Comparison of ENCODE assay signal across 38 cellular contexts in the genomic region with DNA sequence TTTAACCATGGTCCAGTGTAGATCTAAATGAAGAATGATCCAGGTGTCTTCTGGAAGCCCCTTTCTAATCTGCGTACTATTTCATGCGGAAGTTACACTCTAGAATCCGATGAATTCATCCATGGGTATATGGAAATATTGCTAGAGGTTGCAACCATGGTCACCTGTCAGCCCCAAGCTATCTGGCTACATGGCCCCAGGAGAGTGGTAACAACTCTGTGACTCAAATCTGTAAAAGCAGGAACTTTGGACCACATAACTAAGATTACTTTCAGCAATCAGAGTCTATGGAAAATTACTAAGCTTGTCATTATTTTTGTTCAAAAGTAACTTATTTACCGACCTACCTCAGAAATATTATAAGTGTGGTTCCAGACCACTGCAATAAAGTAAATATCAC.
"Had no signal": no experiment of that assay in that cellular context is flagged by ENCODE, and none has a peak within 500 bp of the region (broad histone marks: within the 10 kb centered on the region; RNA-seq: fewer than 3 reads in every experiment).

No MANE protein-coding gene starts in this region.

- H3K27me3 Mint-ChIP-seq: activated naive CD4-positive, alpha-beta T cell treated with anti-CD3 and anti-CD28 coated beads, Interleukin-2, amount 10 ng/mL, durations not matched to agents 7 days and 5 days; activated naive CD4-positive, alpha-beta T cell treated with anti-CD3 and anti-CD28 coated beads, Interleukin-2, amount 50 U/mL, for 24 hours; activated naive CD8-positive, alpha-beta T cell; activated naive CD8-positive, alpha-beta T cell treated with anti-CD3 and anti-CD28 coated beads for 36 hours; activated naive CD8-positive, alpha-beta T cell treated with anti-CD3 and anti-CD28 coated beads, Interleukin-2, amount 10 ng/mL, durations not matched to agents 7 days and 5 days; activated naive CD8-positive, alpha-beta T cell treated with anti-CD3 and anti-CD28 coated beads, Interleukin-2, amount 50 U/mL, for 24 hours; activated T-helper 17 cell treated with anti-CD3 and anti-CD28 coated beads, Interleukin-2, amount 50 U/mL, for 72 hours; central memory CD8-positive, alpha-beta T cell had no signal

- FAIRE-seq: bronchial epithelial cell had no signal

- H3K4me3 ChIP-seq: adrenal gland, ascending aorta, body of pancreas, breast epithelium, cardiac muscle cell had no signal

- H3K4me1 Mint-ChIP-seq: activated naive CD8-positive, alpha-beta T cell treated with anti-CD3 and anti-CD28 coated beads for 36 hours; activated T-helper 17 cell treated with anti-CD3 and anti-CD28 coated beads, Interleukin-2, amount 50 U/mL, for 72 hours; brain; central memory CD8-positive, alpha-beta T cell had no signal

- ATAC-seq: activated naive CD4-positive, alpha-beta T cell treated with anti-CD3 and anti-CD28 coated beads, Interleukin-2, amount 50 U/mL, for 72 hours; activated naive CD8-positive, alpha-beta T cell treated with anti-CD3 and anti-CD28 coated beads, Interleukin-2, amount 50 U/mL, for 24 hours; activated T-cell treated with anti-CD3 and anti-CD28 coated beads, Interleukin-2, amount 50 U/mL, for 4 hours; activated T-cell treated with anti-CD3 and anti-CD28 coated beads, Interleukin-2, amount 50 U/mL, for 72 hours; activated T-helper 17 cell treated with anti-CD3 and anti-CD28 coated beads, Interleukin-2, amount 50 U/mL, for 72 hours; body of pancreas had no signal

- H3K36me3 ChIP-seq: adrenal gland, ascending aorta, brain microvascular endothelial cell, breast epithelium, cardiac muscle cell had no signal

- DNase-seq: activated effector memory CD4-positive, alpha-beta T cell treated with anti-CD3 and anti-CD28 coated beads, Interleukin-2, amount 50 U/mL, for 16 hours; activated effector memory CD4-positive, alpha-beta T cell treated with Interleukin-2 at 50 U/mL for 16 hours; activated gamma-delta T cell; activated gamma-delta T cell treated with Interleukin-2 at 50 U/mL for 16 hours; activated naive CD4-positive, alpha-beta T cell treated with anti-CD3 and anti-CD28 coated beads for 36 hours; activated naive CD4-positive, alpha-beta T cell treated with anti-CD3 and anti-CD28 coated beads, Interleukin-2, amount 10 ng/mL, durations not matched to agents 7 days and 5 days; activated naive CD4-positive, alpha-beta T cell treated with anti-CD3 and anti-CD28 coated beads, Interleukin-2, amount 50 U/mL, for 16 hours; activated naive CD4-positive, alpha-beta T cell treated with Interleukin-2 at 50 U/mL for 16 hours; activated naive CD8-positive, alpha-beta T cell treated with anti-CD3 and anti-CD28 coated beads for 36 hours; activated naive CD8-positive, alpha-beta T cell treated with anti-CD3 and anti-CD28 coated beads, Interleukin-2, amount 10 ng/mL, durations not matched to agents 7 days and 5 days; activated naive CD8-positive, alpha-beta T cell treated with anti-CD3 and anti-CD28 coated beads, Interleukin-2, amount 50 U/mL, for 24 hours; activated T-cell treated with anti-CD3 and anti-CD28 coated beads, Interleukin-2, amount 50 U/mL, for 1 hour; activated T-cell treated with anti-CD3 and anti-CD28 coated beads, Interleukin-2, amount 50 U/mL, for 24 hours; activated T-cell treated with anti-CD3 and anti-CD28 coated beads, Interleukin-2, amount 50 U/mL, for 4 hours; activated T-cell treated with anti-CD3 and anti-CD28 coated beads, Interleukin-2, amount 50 U/mL, for 48 hours; activated T-cell treated with anti-CD3 and anti-CD28 coated beads, Interleukin-2, amount 50 U/mL, for 72 hours; adrenal gland; amniotic stem cell; amygdala; anterior cingulate cortex; aorta; body of pancreas; brain microvascular endothelial cell; caudate nucleus; central memory CD4-positive, alpha-beta T cell; cerebellar nuclear complex had no signal

- H3K9me3 Mint-ChIP-seq: activated naive CD4-positive, alpha-beta T cell treated with anti-CD3 and anti-CD28 coated beads for 36 hours; activated naive CD4-positive, alpha-beta T cell treated with anti-CD3 and anti-CD28 coated beads, Interleukin-2, amount 10 ng/mL, durations not matched to agents 7 days and 5 days; activated naive CD4-positive, alpha-beta T cell treated with anti-CD3 and anti-CD28 coated beads, Interleukin-2, amount 50 U/mL, for 24 hours; activated naive CD4-positive, alpha-beta T cell treated with anti-CD3 and anti-CD28 coated beads, Interleukin-2, amount 50 U/mL, for 72 hours; activated naive CD8-positive, alpha-beta T cell treated with anti-CD3 and anti-CD28 coated beads for 36 hours; activated naive CD8-positive, alpha-beta T cell treated with anti-CD3 and anti-CD28 coated beads, Interleukin-2, amount 10 ng/mL, durations not matched to agents 7 days and 5 days; activated naive CD8-positive, alpha-beta T cell treated with anti-CD3 and anti-CD28 coated beads, Interleukin-2, amount 50 U/mL, for 24 hours; activated T-cell treated with anti-CD3 and anti-CD28 coated beads, Interleukin-2, amount 50 U/mL, for 24 hours; activated T-cell treated with anti-CD3 and anti-CD28 coated beads, Interleukin-2, amount 50 U/mL, for 4 hours; activated T-cell treated with anti-CD3 and anti-CD28 coated beads, Interleukin-2, amount 50 U/mL, for 72 hours; activated T-helper 1 cell treated with anti-CD3 and anti-CD28 coated beads, Interleukin-12 subunit alpha, Interleukin-12 subunit beta, Interleukin-2, Interleukin-4 antibody, amounts not matched to agents 30 ng/mL and 10 ng/mL and 1 ng/mL, durations not matched to agents 14 hours and 24 hours and 36 hours; activated T-helper 17 cell treated with anti-CD3 and anti-CD28 coated beads, Interleukin-2, amount 50 U/mL, for 72 hours; activated T-helper 2 cell treated with anti-CD3 and anti-CD28 coated beads, Interferon-gamma antibody, Interleukin-2, Interleukin-4, amounts not matched to agents 10 μg/mL and 5 μg/mL and 100 μg/mL, durations not matched to agents 14 hours and 24 hours and 36 hours; central memory CD8-positive, alpha-beta T cell had no signal

- H3K4me3 Mint-ChIP-seq: activated naive CD4-positive, alpha-beta T cell treated with anti-CD3 and anti-CD28 coated beads for 36 hours; activated naive CD4-positive, alpha-beta T cell treated with anti-CD3 and anti-CD28 coated beads, Interleukin-2, amount 10 ng/mL, durations not matched to agents 7 days and 5 days; activated naive CD4-positive, alpha-beta T cell treated with anti-CD3 and anti-CD28 coated beads, Interleukin-2, amount 50 U/mL, for 24 hours; activated naive CD8-positive, alpha-beta T cell; activated naive CD8-positive, alpha-beta T cell treated with anti-CD3 and anti-CD28 coated beads for 36 hours; activated naive CD8-positive, alpha-beta T cell treated with anti-CD3 and anti-CD28 coated beads, Interleukin-2, amount 10 ng/mL, durations not matched to agents 7 days and 5 days; activated naive CD8-positive, alpha-beta T cell treated with anti-CD3 and anti-CD28 coated beads, Interleukin-2, amount 50 U/mL, for 24 hours; activated T-cell treated with anti-CD3 and anti-CD28 coated beads, Interleukin-2, amount 50 U/mL, for 24 hours; activated T-cell treated with anti-CD3 and anti-CD28 coated beads, Interleukin-2, amount 50 U/mL, for 4 hours; activated T-cell treated with anti-CD3 and anti-CD28 coated beads, Interleukin-2, amount 50 U/mL, for 72 hours; activated T-helper 1 cell treated with anti-CD3 and anti-CD28 coated beads, Interleukin-12 subunit alpha, Interleukin-12 subunit beta, Interleukin-2, Interleukin-4 antibody, amounts not matched to agents 30 ng/mL and 10 ng/mL and 1 ng/mL, durations not matched to agents 14 hours and 24 hours and 36 hours; activated T-helper 17 cell treated with anti-CD3 and anti-CD28 coated beads, Interleukin-2, amount 50 U/mL, for 72 hours; brain; central memory CD8-positive, alpha-beta T cell had no signal

- H3K36me3 Mint-ChIP-seq: activated naive CD4-positive, alpha-beta T cell treated with anti-CD3 and anti-CD28 coated beads, Interleukin-2, amount 10 ng/mL, durations not matched to agents 7 days and 5 days; activated naive CD4-positive, alpha-beta T cell treated with anti-CD3 and anti-CD28 coated beads, Interleukin-2, amount 50 U/mL, for 24 hours; activated naive CD4-positive, alpha-beta T cell treated with anti-CD3 and anti-CD28 coated beads, Interleukin-2, amount 50 U/mL, for 72 hours; activated naive CD8-positive, alpha-beta T cell; activated naive CD8-positive, alpha-beta T cell treated with anti-CD3 and anti-CD28 coated beads for 36 hours; activated naive CD8-positive, alpha-beta T cell treated with anti-CD3 and anti-CD28 coated beads, Interleukin-2, amount 10 ng/mL, durations not matched to agents 7 days and 5 days; brain had no signal

- H3K9me3 ChIP-seq: adrenal gland, ascending aorta, body of pancreas, breast epithelium had no signal

- H3K4me1 ChIP-seq: adrenal gland, ascending aorta, body of pancreas, breast epithelium had no signal

- H3K27me3 ChIP-seq: ascending aorta, body of pancreas, brain microvascular endothelial cell, cardiac muscle cell had no signal

- H3K27ac Mint-ChIP-seq: activated naive CD4-positive, alpha-beta T cell treated with anti-CD3 and anti-CD28 coated beads for 36 hours; activated naive CD4-positive, alpha-beta T cell treated with anti-CD3 and anti-CD28 coated beads, Interleukin-2, amount 10 ng/mL, durations not matched to agents 7 days and 5 days; activated naive CD4-positive, alpha-beta T cell treated with anti-CD3 and anti-CD28 coated beads, Interleukin-2, amount 50 U/mL, for 24 hours; activated naive CD4-positive, alpha-beta T cell treated with anti-CD3 and anti-CD28 coated beads, Interleukin-2, amount 50 U/mL, for 72 hours; activated naive CD8-positive, alpha-beta T cell; activated naive CD8-positive, alpha-beta T cell treated with anti-CD3 and anti-CD28 coated beads for 36 hours; activated naive CD8-positive, alpha-beta T cell treated with anti-CD3 and anti-CD28 coated beads, Interleukin-2, amount 10 ng/mL, durations not matched to agents 7 days and 5 days; activated naive CD8-positive, alpha-beta T cell treated with anti-CD3 and anti-CD28 coated beads, Interleukin-2, amount 50 U/mL, for 24 hours; activated T-cell treated with anti-CD3 and anti-CD28 coated beads, Interleukin-2, amount 50 U/mL, for 24 hours; activated T-cell treated with anti-CD3 and anti-CD28 coated beads, Interleukin-2, amount 50 U/mL, for 72 hours; activated T-helper 1 cell treated with anti-CD3 and anti-CD28 coated beads, Interleukin-12 subunit alpha, Interleukin-12 subunit beta, Interleukin-2, Interleukin-4 antibody, amounts not matched to agents 30 ng/mL and 10 ng/mL and 1 ng/mL, durations not matched to agents 14 hours and 24 hours and 36 hours; activated T-helper 17 cell treated with anti-CD3 and anti-CD28 coated beads, Interleukin-2, amount 50 U/mL, for 72 hours; activated T-helper 2 cell treated with anti-CD3 and anti-CD28 coated beads, Interferon-gamma antibody, Interleukin-2, Interleukin-4, amounts not matched to agents 10 μg/mL and 5 μg/mL and 100 μg/mL, durations not matched to agents 14 hours and 24 hours and 36 hours; brain had no signal

- H3K27ac ChIP-seq: adrenal gland, ascending aorta, body of pancreas, brain microvascular endothelial cell, breast epithelium, cardiac muscle cell had no signal
